8 cellular contexts compared by ENCODE assay signal in genomic region chr4:25234390-25235367, GRCh38. TPM values are rescaled to one million over a fixed set of nuclear protein-coding genes. Genes with fewer than 3 reads are reported as not detected.
A peak's percentile ranks its signal among the peaks of the same experiment; 100 is the strongest.
DNase-seq lines count a peak whose midpoint lies in the region; ATAC-seq and TF ChIP-seq lines count a peak whose summit lies in the region.

No MANE protein-coding gene starts in this region.

- peaks cover 45% of the 10 kb centered on the region for H3K9me3 Mint-ChIP-seq in WTC11

- H3K27ac Mint-ChIP-seq in WTC11, result no peak overlapping the region

- no peaks in the 10 kb centered on the region for H3K36me3 ChIP-seq in kidney epithelial cell (ENCODE audit: control insufficient read depth, insufficient read depth, low read length)

- H3K4me3 ChIP-seq in AG09309 (ENCODE audit: control insufficient read depth, low read depth, low read length), result peak overlapping the region; percentile 81
- peak overlapping the region; percentile 98 for H3K4me3 ChIP-seq in kidney epithelial cell (ENCODE audit: low read depth, low read length)

- H3K36me3 Mint-ChIP-seq in WTC11, result peaks cover 39% of the 10 kb centered on the region

- POLR2A ChIA-PET in WTC11 (lab: Charles Lee), result interaction anchor here (1.0 to 1.2 kb wide), 2 partner anchors 75 to 78 kb away, joined by 3 to 4 read pairs; partner anchors contain the start of genes SEPSECS and ZCCHC4

- DNase-seq in AG09309 (ENCODE audit: low read depth) (peak; percentile 61), NCI-H2196 (lab: John Stamatoyannopoulos, UW; ENCODE audit: unreplicated experiment) (peak; percentile 40), WTC11 (ENCODE audit: low spot score) (peak; percentile 44), kidney epithelial cell (ENCODE audit: low read depth) (no peak)
- peak; percentile 29 to 31 for DNase-seq in stimulated activated CD4-positive, alpha-beta T cell treated with anti-CD3 and anti-CD28 coated beads, Interleukin-2, amount 100 ng/mL, for 48 hours

- CTCF ChIA-PET in WTC11 (lab: Charles Lee), result interaction anchor here (2.3 to 4.2 kb wide), 2 partner anchors 78 to 133 kb away, joined by 10 to 30 read pairs; partner anchors contain the start of gene ZCCHC4

- peaks cover 11% of the 10 kb centered on the region for H3K4me1 Mint-ChIP-seq in WTC11

- peak; percentile 67 for ATAC-seq in GM18858 (IDR thresholded peaks at IDR 0.05; ENCODE audit: unreplicated experiment)
- ATAC-seq in HG03045 (IDR thresholded peaks at IDR 0.05; ENCODE audit: unreplicated experiment), result peak; percentile 45
- peak; percentile 59 for ATAC-seq in WTC11

- peak overlapping the region; percentile 72 for H3K27ac ChIP-seq in cingulate gyrus (ENCODE audit: low read depth, low read length)

- peaks cover 35% of the 10 kb centered on the region for H3K27me3 Mint-ChIP-seq in WTC11 (ENCODE audit: low read depth)

- TF ChIP-seq CTCF in AG09309 (IDR thresholded peaks at IDR 0.05; ENCODE audit: control insufficient read depth, insufficient read depth, low read depth, low read length, missing control alignments), result peak; percentile 41
- TF ChIP-seq CTCF in WTC11 (IDR thresholded peaks at IDR 0.05), result no peak
- TF ChIP-seq CTCF in kidney epithelial cell (IDR thresholded peaks at IDR 0.05; ENCODE audit: insufficient read depth, low read length, poor library complexity, severe bottlenecking), result peak; percentile 57

- peak overlapping the region; percentile 83 for H3K4me3 Mint-ChIP-seq in WTC11

- no peaks in the 10 kb centered on the region for H3K27me3 ChIP-seq in kidney epithelial cell (ENCODE audit: control insufficient read depth, insufficient read depth, low read length)

TF ChIP-seq in WTC11, 78 proteins besides CTCF, POLR2A, EP300 and RAD21:
- TF ChIP-seq ZNF281 (CRISPR knock-in tag; IDR thresholded peaks at IDR 0.05) (no peak), ZNF416 (CRISPR knock-in tag; IDR thresholded peaks at IDR 0.05) (no peak)
- TF ChIP-seq, protein P1, sequence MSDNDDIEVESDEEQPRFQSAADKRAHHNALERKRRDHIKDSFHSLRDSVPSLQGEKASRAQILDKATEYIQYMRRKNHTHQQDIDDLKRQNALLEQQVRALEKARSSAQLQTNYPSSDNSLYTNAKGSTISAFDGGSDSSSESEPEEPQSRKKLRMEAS (CRISPR knock-in tag; IDR thresholded peaks at IDR 0.05), result no peak

RNA-seq across cellular contexts. Expression of gene PI4K2B, which starts 0.8 kb away (rescaled TPM):
- 12.6 to 15.1 TPM (median 14.5 TPM) in 3 replicates for total RNA-seq in WTC11 (2021)
- 9.4 and 10.9 TPM in 2 replicates for total RNA-seq in kidney epithelial cell
